Comparison of ENCODE assay signal across 1 cellular context in the genomic region with DNA sequence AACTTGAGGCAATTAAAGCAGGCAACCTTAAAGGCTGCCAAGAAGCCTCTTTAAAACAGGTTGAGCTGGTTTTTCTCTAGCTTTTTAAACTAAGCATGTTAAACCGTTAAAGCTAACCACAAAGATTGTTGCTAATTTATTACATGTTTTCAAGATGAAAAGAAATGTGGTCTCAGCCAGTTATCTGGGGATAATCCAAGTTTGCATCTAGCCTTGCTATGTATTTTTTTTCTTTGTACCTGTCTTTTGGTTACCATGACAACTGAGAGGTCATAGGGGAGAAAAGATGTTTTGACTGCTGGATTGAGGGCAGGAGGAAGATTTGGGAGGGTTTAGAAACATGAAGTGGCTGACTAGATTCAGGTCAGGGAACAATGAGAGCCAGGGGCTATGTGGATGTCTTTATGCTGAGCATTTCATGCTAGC.
TF ChIP-seq lines count a peak whose summit lies in the region.

No MANE protein-coding gene starts in this region.

TF ChIP-seq in K562, 482 proteins besides CTCF, POLR2A, EP300 and RAD21:
- TF ChIP-seq CCNT2 (IDR thresholded peaks at IDR 0.05; ENCODE audit: borderline replicate concordance, extremely low read depth, insufficient read length, low read depth, low read length), result no peak
- no peak for TF ChIP-seq TAL1 (IDR thresholded peaks at IDR 0.05)
- peak; percentile 86 for TF ChIP-seq RFX1 (IDR thresholded peaks at IDR 0.05)
- TF ChIP-seq SRSF3 (IDR thresholded peaks at IDR 0.05; ENCODE audit: insufficient read depth, low read length), result no peak
- TF ChIP-seq TBP (optimal IDR thresholded peaks at IDR 0.05; ENCODE audit: low read depth, low read length), result no peak
TF ChIP-seq in K562: peak in this region for 1.
